20 cellular contexts compared by ENCODE assay signal in the genomic region with DNA sequence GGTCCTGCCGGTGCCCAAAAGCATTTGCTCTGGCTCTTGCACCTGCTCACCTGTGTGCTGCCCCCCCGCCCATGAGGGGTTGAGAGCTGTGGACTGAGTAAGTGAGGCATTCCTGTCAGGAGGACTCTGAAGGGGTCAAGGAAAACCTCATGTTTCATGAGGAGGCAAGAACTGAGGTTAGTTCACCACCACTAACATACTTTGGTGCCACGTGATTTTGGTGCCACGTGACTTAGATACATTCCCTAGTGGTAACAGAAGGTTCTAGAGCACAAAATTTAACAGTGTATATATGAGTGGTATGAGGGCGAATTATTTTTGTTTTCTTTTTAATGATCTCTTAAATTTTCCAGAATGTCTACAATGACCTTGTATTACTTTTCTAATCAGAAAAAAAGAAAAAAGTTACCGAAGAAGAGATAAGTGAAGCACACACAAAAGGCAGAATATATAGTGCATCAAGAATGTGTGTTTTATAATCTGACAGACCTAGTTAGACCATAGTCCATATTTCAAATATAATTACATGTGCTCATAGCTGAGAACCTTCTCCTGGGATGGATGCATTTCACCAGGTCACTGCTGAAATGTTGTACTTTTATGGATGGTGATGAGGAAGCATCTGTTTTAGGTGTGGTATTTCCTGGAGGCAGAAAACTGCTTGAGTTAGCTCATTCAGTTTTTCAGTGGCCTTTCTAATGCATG. TPM values are rescaled to one million over a fixed set of nuclear protein-coding genes. Genes with fewer than 3 reads are reported as not detected.
A peak's percentile ranks its signal among the peaks of the same experiment; 100 is the strongest.
DNase-seq lines count a peak whose midpoint lies in the region; ATAC-seq, FAIRE-seq and TF ChIP-seq lines count a peak whose summit lies in the region.
"Had no signal": no experiment of that assay in that cellular context is flagged by ENCODE, and none has a peak within 500 bp of the region (broad histone marks: within the 10 kb centered on the region; RNA-seq: fewer than 3 reads in every experiment).

No MANE protein-coding gene starts in this region.

- no peaks in the 10 kb centered on the region for H4K20me1 ChIP-seq in KMS-11 (ENCODE audit: insufficient read depth)
- H4K20me1 ChIP-seq in mammary epithelial cell (ENCODE audit: insufficient read depth, low read length), result no peaks in the 10 kb centered on the region
- no peaks in the 10 kb centered on the region for H4K20me1 ChIP-seq in osteoblast (ENCODE audit: insufficient read depth, low read length)

- H3K27ac ChIP-seq in KMS-11 (no peak overlapping the region), mammary epithelial cell (ENCODE audit: insufficient read depth, low read depth, low read length) (peak overlapping the region; percentile 70), osteoblast (ENCODE audit: low read depth, low read length) (no peak overlapping the region), kidney (ENCODE audit: low read depth in 2 of 2, low read length in 2 of 2) (no peak overlapping the region)
- H3K27ac ChIP-seq: upper lobe of left lung had no signal

- H3K4me3 Mint-ChIP-seq in activated CD8-positive, alpha-beta memory T cell treated with anti-CD3 and anti-CD28 coated beads, Interleukin-2, amount 10 ng/mL, durations not matched to agents 7 days and 5 days, result peak overlapping the region; percentile 10
- no peak overlapping the region for H3K4me3 Mint-ChIP-seq in osteocyte (ENCODE audit: unreplicated experiment)
- H3K4me3 Mint-ChIP-seq: activated T-cell treated with anti-CD3 and anti-CD28 coated beads, Interleukin-2, amount 50 U/mL, for 72 hours had no signal

- H3K9ac ChIP-seq in KMS-11 (no peak overlapping the region), mammary epithelial cell (ENCODE audit: insufficient read depth, low read length) (no peak overlapping the region), kidney (ENCODE audit: low read length in 2 of 2) (no peak overlapping the region)

- TF ChIP-seq CTCF in KMS-11 (conservative IDR thresholded peaks at IDR 0.05; ENCODE audit: low read depth, low read length), result no peak
- no peak for TF ChIP-seq CTCF in mammary epithelial cell (conservative IDR thresholded peaks at IDR 0.05 in 1 of 2, IDR thresholded peaks at IDR 0.05 in 1 of 2; ENCODE audit: extremely low read depth in 1 of 2, insufficient read depth in 1 of 2, low read depth in 1 of 2, low read length in 2 of 2)
- no peak for TF ChIP-seq CTCF in osteoblast (IDR thresholded peaks at IDR 0.05; ENCODE audit: extremely low read depth, low read depth, low read length)
- no peak for TF ChIP-seq CTCF in osteocyte (IDR thresholded peaks at IDR 0.05)
- no peak for TF ChIP-seq CTCF in kidney (IDR thresholded peaks at IDR 0.05; ENCODE audit: borderline replicate concordance, extremely low read depth, insufficient read depth)

- no peak overlapping the region for H3K4me3 ChIP-seq in KMS-11 (IDR thresholded peaks at IDR 0.05; ENCODE audit: insufficient read depth, low read depth, low read length)
- no peak overlapping the region for H3K4me3 ChIP-seq in mammary epithelial cell (replicated peaks in 1 of 3; ENCODE audit: insufficient read depth in 1 of 3, low read depth in 2 of 3, low read length in 3 of 3)
- H3K4me3 ChIP-seq in osteoblast (ENCODE audit: insufficient read depth, low read length), result no peak overlapping the region
- no peak overlapping the region for H3K4me3 ChIP-seq in kidney (ENCODE audit: low read length in 2 of 2)
- H3K4me3 ChIP-seq: upper lobe of left lung had no signal

- H3K9me3 Mint-ChIP-seq in activated CD8-positive, alpha-beta memory T cell treated with anti-CD3 and anti-CD28 coated beads, Interleukin-2, amount 10 ng/mL, durations not matched to agents 7 days and 5 days (ENCODE audit: low read depth), result peaks cover 2% of the 10 kb centered on the region
- peaks cover 4% of the 10 kb centered on the region for H3K9me3 Mint-ChIP-seq in osteocyte (ENCODE audit: unreplicated experiment)
- H3K9me3 Mint-ChIP-seq: activated T-cell treated with anti-CD3 and anti-CD28 coated beads, Interleukin-2, amount 50 U/mL, for 72 hours had no signal

- H3K27ac Mint-ChIP-seq in activated CD8-positive, alpha-beta memory T cell treated with anti-CD3 and anti-CD28 coated beads, Interleukin-2, amount 10 ng/mL, durations not matched to agents 7 days and 5 days, result peak overlapping the region; percentile 93
- no peak overlapping the region for H3K27ac Mint-ChIP-seq in osteocyte (ENCODE audit: unreplicated experiment)
- H3K27ac Mint-ChIP-seq: activated T-cell treated with anti-CD3 and anti-CD28 coated beads, Interleukin-2, amount 50 U/mL, for 72 hours had no signal

- H3K9me3 ChIP-seq in mammary epithelial cell (replicated peaks; ENCODE audit: insufficient read depth, low read length), result no peaks in the 10 kb centered on the region
- no peaks in the 10 kb centered on the region for H3K9me3 ChIP-seq in osteoblast (ENCODE audit: low read depth, low read length)
- no peaks in the 10 kb centered on the region for H3K9me3 ChIP-seq in kidney (ENCODE audit: control insufficient read depth in 1 of 2, low read length in 2 of 2)
- H3K9me3 ChIP-seq: upper lobe of left lung had no signal

- no TSS peak for BruUV-seq in mammary epithelial cell (replicated peaks; lab: Mats Ljungman, UMichigan)

- no peak for ATAC-seq in activated CD8-positive, alpha-beta memory T cell treated with anti-CD3 and anti-CD28 coated beads, Interleukin-2, amount 10 ng/mL, durations not matched to agents 7 days and 5 days

- no peak overlapping the region for H2AFZ ChIP-seq in KMS-11 (ENCODE audit: low read depth)
- no peak overlapping the region for H2AFZ ChIP-seq in mammary epithelial cell (ENCODE audit: low read depth, low read length)
- no peak overlapping the region for H2AFZ ChIP-seq in osteoblast (ENCODE audit: low read length)

- peaks cover 59% of the 10 kb centered on the region for H3K4me1 Mint-ChIP-seq in activated CD8-positive, alpha-beta memory T cell treated with anti-CD3 and anti-CD28 coated beads, Interleukin-2, amount 10 ng/mL, durations not matched to agents 7 days and 5 days
- H3K4me1 Mint-ChIP-seq in osteocyte (ENCODE audit: unreplicated experiment), result peaks cover 9% of the 10 kb centered on the region

- H3K4me2 ChIP-seq in KMS-11 (peak overlapping the region; percentile 31; the same call in 1 of the 2 replicates), mammary epithelial cell (ENCODE audit: insufficient read depth, low read depth, low read length) (no peak overlapping the region), osteoblast (ENCODE audit: insufficient read depth, low read length) (no peak overlapping the region)

- H3K27me3 Mint-ChIP-seq in activated CD8-positive, alpha-beta memory T cell treated with anti-CD3 and anti-CD28 coated beads, Interleukin-2, amount 10 ng/mL, durations not matched to agents 7 days and 5 days, result peaks cover 18% of the 10 kb centered on the region
- no peaks in the 10 kb centered on the region for H3K27me3 Mint-ChIP-seq in osteocyte (ENCODE audit: unreplicated experiment)

- WGBS in mammary epithelial cell (ENCODE audit: low coverage, missing lambda C conversion rate), result 98% methylated on average over 5 of the region's 6 CpGs

- in situ Hi-C loops in mammary epithelial cell (cut with MboI; ENCODE audit: low sequenced_read_pairs in 2 of 2), result loop anchor here in 1 of 2 donors (25.0 kb wide), 1 partner anchor 651 kb away; no protein-coding TSS in a partner anchor

- dilution Hi-C loops in mammary epithelial cell (cut with HindIII; ENCODE audit: low sequenced_read_pairs), result no loop called here

- H3K79me2 ChIP-seq in KMS-11 (ENCODE audit: insufficient read depth, low read depth), result no peaks in the 10 kb centered on the region
- H3K79me2 ChIP-seq in mammary epithelial cell (ENCODE audit: insufficient read depth, low read length), result no peaks in the 10 kb centered on the region
- no peaks in the 10 kb centered on the region for H3K79me2 ChIP-seq in osteoblast (ENCODE audit: insufficient read depth, low read length)

- no peak for DNase-seq in activated CD8-positive, alpha-beta memory T cell treated with anti-CD3 and anti-CD28 coated beads, Interleukin-2, amount 10 ng/mL, durations not matched to agents 7 days and 5 days
- DNase-seq in activated CD8-positive, alpha-beta memory T cell treated with anti-CD3 and anti-CD28 coated beads, Interleukin-2, amount 50 U/mL, for 48 hours, result no peak
- DNase-seq in mammary epithelial cell, result no peak
- DNase-seq in osteoblast (ENCODE audit: insufficient read length, low spot score, missing footprints), result peak; percentile 58
- DNase-seq in osteocyte (ENCODE audit: extremely low spot score, unreplicated experiment), result no peak
- DNase-seq in activated CD4-positive, alpha-beta T cell treated with anti-CD3 and anti-CD28 coated beads for 4 hours, result no peak
- DNase-seq in kidney, result no peak
- DNase-seq: activated CD4-positive, CD25-positive, alpha-beta regulatory T cell treated with anti-CD3 and anti-CD28 coated beads, Interleukin-2, amount 50 U/mL, for 72 hours; anterior cingulate cortex; glutamatergic neuron; H7; NCI-H2081; nucleus accumbens; upper lobe of left lung had no signal

- intact Hi-C loops in mammary epithelial cell (cut with micrococcal nuclease), result loop anchor here (10.0 kb wide), 1 partner anchor 348 kb away; no protein-coding TSS in a partner anchor
- intact Hi-C loops in kidney (cut with DNase I), result no loop called here

- CTCF ChIA-PET in activated CD8-positive, alpha-beta memory T cell treated with anti-CD3 and anti-CD28 coated beads, Interleukin-2, amount 10 ng/mL, durations not matched to agents 7 days and 5 days (lab: Charles Lee), result interaction anchor here (1.2 to 7.0 kb wide), 5 partner anchors 22 to 180 kb away, joined by 3 to 38 read pairs (median 4); no protein-coding TSS in a partner anchor
- CTCF ChIA-PET in mammary epithelial cell (lab: Charles Lee; ENCODE audit: low non-redundant PET), result no interaction called here

- H3K36me3 ChIP-seq in KMS-11 (ENCODE audit: insufficient read depth), result no peaks in the 10 kb centered on the region
- H3K36me3 ChIP-seq in mammary epithelial cell (ENCODE audit: insufficient read depth, low read length), result no peaks in the 10 kb centered on the region
- no peaks in the 10 kb centered on the region for H3K36me3 ChIP-seq in osteoblast (ENCODE audit: insufficient read depth, low read length)
- no peaks in the 10 kb centered on the region for H3K36me3 ChIP-seq in kidney (ENCODE audit: control insufficient read depth in 1 of 2, insufficient read depth in 2 of 2, low read length in 2 of 2)
- H3K36me3 ChIP-seq: upper lobe of left lung had no signal

- FAIRE-seq in kidney (lab: Jason Lieb, UNC), result no peak
- FAIRE-seq: HTR-8/SVneo had no signal

- H3K27me3 ChIP-seq in KMS-11 (ENCODE audit: insufficient read depth, low read depth) (no peaks in the 10 kb centered on the region), mammary epithelial cell (ENCODE audit: insufficient read depth, low read length) (no peaks in the 10 kb centered on the region), osteoblast (ENCODE audit: insufficient read depth, low read length) (no peaks in the 10 kb centered on the region)
- H3K27me3 ChIP-seq: upper lobe of left lung had no signal

- peaks cover 49% of the 10 kb centered on the region for H3K4me1 ChIP-seq in KMS-11 (ENCODE audit: low read depth, poor library complexity, severe bottlenecking)
- H3K4me1 ChIP-seq in mammary epithelial cell (ENCODE audit: insufficient read depth, low read length), result peaks cover 40% of the 10 kb centered on the region
- peaks cover 15% of the 10 kb centered on the region for H3K4me1 ChIP-seq in osteoblast (ENCODE audit: insufficient read depth, low read length)
- peaks cover 0 to under 1% of the 10 kb centered on the region in 2 donors for H3K4me1 ChIP-seq in kidney (ENCODE audit: control insufficient read depth in 1 of 2, insufficient read depth in 1 of 2, low read depth in 1 of 2, low read length in 2 of 2)

- H3K36me3 Mint-ChIP-seq in activated CD8-positive, alpha-beta memory T cell treated with anti-CD3 and anti-CD28 coated beads, Interleukin-2, amount 10 ng/mL, durations not matched to agents 7 days and 5 days, result peaks cover 9% of the 10 kb centered on the region
- no peaks in the 10 kb centered on the region for H3K36me3 Mint-ChIP-seq in osteocyte (ENCODE audit: unreplicated experiment)

RNA-seq across cellular contexts. Expression of a gene that starts 6.5 kb away (rescaled TPM):
- under 1 TPM in 1 of 2 experiments, not detected in 1; 0.07 TPM for total RNA-seq in activated CD8-positive, alpha-beta memory T cell treated with anti-CD3 and anti-CD28 coated beads, Interleukin-2, amount 10 ng/mL, durations not matched to agents 7 days and 5 days
- not detected for total RNA-seq in mammary epithelial cell
- polyA plus RNA-seq in mammary epithelial cell, result not detected
- not detected for polyA minus RNA-seq in mammary epithelial cell
- not detected in 2 replicates for total RNA-seq in osteoblast
- total RNA-seq in osteocyte, result not detected in 2 replicates
- not detected for total RNA-seq in kidney
- not detected for polyA plus RNA-seq in kidney (ENCODE audit: insufficient read depth, low read depth, low replicate concordance)
- total RNA-seq: activated T-cell treated with anti-CD3 and anti-CD28 coated beads, Interleukin-2, amount 50 U/mL, for 72 hours; H7; mesenteric fat pad; RPMI7951; T-helper 1 cell treated with Interleukin-12 subunit alpha and Interleukin-12 subunit beta and Interleukin-4 antibody, amounts not matched to agents 30 ng/mL and 1 ng/mL, for 36 hours; upper lobe of left lung had no signal
